29 cellular contexts compared by ENCODE assay signal in the genomic region with DNA sequence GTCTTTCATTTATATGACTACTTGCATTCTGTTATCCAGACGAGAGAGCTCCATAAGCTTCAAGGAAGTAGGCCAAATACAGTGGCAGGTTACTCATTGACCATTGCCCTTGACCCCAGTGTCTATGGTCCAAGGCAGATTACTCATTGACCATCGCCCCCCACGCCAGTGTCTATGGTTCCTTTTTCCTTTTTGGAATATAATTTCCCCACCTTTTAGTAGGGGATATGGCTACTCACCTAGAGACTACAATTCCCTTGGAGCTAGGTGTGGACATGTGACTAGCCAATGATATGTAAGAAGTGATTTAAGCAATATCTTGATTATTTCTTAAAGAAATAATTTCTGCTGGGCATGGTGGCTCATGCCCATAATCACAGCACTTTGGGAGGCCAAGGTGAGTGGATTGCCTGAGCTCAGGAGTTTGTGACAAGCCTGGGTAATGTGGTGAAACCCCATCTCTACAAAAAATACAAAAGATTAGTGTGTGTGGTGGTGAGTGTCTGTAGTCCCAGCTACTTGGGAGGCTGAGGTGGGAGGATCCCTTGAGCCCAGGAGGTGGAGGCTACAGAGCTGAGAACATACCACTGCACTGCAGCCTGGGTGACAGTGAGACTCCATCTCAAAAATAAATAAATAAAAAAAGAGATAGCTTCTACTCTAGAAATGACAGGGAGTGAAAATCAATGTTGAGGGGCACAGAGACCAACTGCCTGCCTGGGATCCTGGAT. TPM values are rescaled to one million over a fixed set of nuclear protein-coding genes. Genes with fewer than 3 reads are reported as not detected.
"Had no signal": no experiment of that assay in that cellular context is flagged by ENCODE, and none has a peak within 500 bp of the region (broad histone marks: within the 10 kb centered on the region; RNA-seq: fewer than 3 reads in every experiment).

No MANE protein-coding gene starts in this region.

- DNase-seq: activated CD4-positive, alpha-beta memory T cell treated with anti-CD3 and anti-CD28 coated beads for 36 hours; activated CD4-positive, alpha-beta T cell treated with anti-CD3 and anti-CD28 coated beads for 36 hours; activated CD4-positive, alpha-beta T cell treated with anti-CD3 and anti-CD28 coated beads, Interleukin-2, amount 10 ng/mL, durations not matched to agents 24 days and 14 days; activated CD4-positive, CD25-positive, alpha-beta regulatory T cell; activated CD4-positive, CD25-positive, alpha-beta regulatory T cell treated with anti-CD3 and anti-CD28 coated beads, Interleukin-2, amount 50 U/mL, for 72 hours; activated CD8-positive, alpha-beta memory T cell treated with anti-CD3 and anti-CD28 coated beads, Interleukin-2, amount 10 ng/mL, durations not matched to agents 7 days and 5 days; activated CD8-positive, alpha-beta memory T cell treated with anti-CD3 and anti-CD28 coated beads, Interleukin-2, amount 50 U/mL, for 4 hours; activated CD8-positive, alpha-beta T cell treated with anti-CD3 and anti-CD28 coated beads, Interleukin-2, amount 10 ng/mL, durations not matched to agents 7 days and 5 days; activated effector memory CD4-positive, alpha-beta T cell treated with anti-CD3 and anti-CD28 coated beads, Interleukin-2, amount 50 U/mL, for 16 hours; activated naive CD4-positive, alpha-beta T cell treated with anti-CD3 and anti-CD28 coated beads for 36 hours; activated naive CD8-positive, alpha-beta T cell treated with anti-CD3 and anti-CD28 coated beads for 36 hours; activated naive CD8-positive, alpha-beta T cell treated with anti-CD3 and anti-CD28 coated beads, Interleukin-2, amount 50 U/mL, for 24 hours; activated T-cell treated with anti-CD3 and anti-CD28 coated beads, Interleukin-2, amount 50 U/mL, for 1 hour; activated T-cell treated with anti-CD3 and anti-CD28 coated beads, Interleukin-2, amount 50 U/mL, for 48 hours; adrenal gland; amygdala; aorta; body of pancreas; caudate nucleus; dorsolateral prefrontal cortex; effector memory CD4-positive, alpha-beta T cell; endodermal cell; foreskin fibroblast; T-helper 1 cell; T-helper 17 cell had no signal

- H3K9me3 ChIP-seq: adrenal gland, body of pancreas had no signal

- H3K27me3 ChIP-seq: adrenal gland, body of pancreas, dorsolateral prefrontal cortex had no signal

- H3K4me1 ChIP-seq: adrenal gland, body of pancreas had no signal

- ATAC-seq: activated CD4-positive, alpha-beta T cell treated with anti-CD3 and anti-CD28 coated beads for 36 hours; activated CD8-positive, alpha-beta memory T cell treated with anti-CD3 and anti-CD28 coated beads, Interleukin-2, amount 10 ng/mL, durations not matched to agents 7 days and 5 days; activated CD8-positive, alpha-beta T cell treated with anti-CD3 and anti-CD28 coated beads, Interleukin-2, amount 10 ng/mL, durations not matched to agents 7 days and 5 days; activated naive CD8-positive, alpha-beta T cell treated with anti-CD3 and anti-CD28 coated beads, Interleukin-2, amount 50 U/mL, for 24 hours; body of pancreas; esophagus mucosa; T-helper 17 cell had no signal

- H3K36me3 ChIP-seq: adrenal gland had no signal

- H3K27ac ChIP-seq: adrenal gland, body of pancreas, dorsolateral prefrontal cortex had no signal

- FAIRE-seq: colon, frontal cortex had no signal

- H3K4me3 ChIP-seq: adrenal gland, body of pancreas, dorsolateral prefrontal cortex had no signal

RNA-seq across cellular contexts. Expression of gene SIX4, which starts 32.6 kb away (rescaled TPM):
- total RNA-seq: activated naive CD4-positive, alpha-beta T cell treated with anti-CD3 and anti-CD28 coated beads for 36 hours; T-helper 17 cell had no signal

RNA-seq across cellular contexts. Expression of gene SIX1, which starts 42.3 kb away (rescaled TPM):
- total RNA-seq: activated CD4-positive, alpha-beta memory T cell treated with anti-CD3 and anti-CD28 coated beads for 36 hours; activated CD4-positive, alpha-beta T cell treated with anti-CD3 and anti-CD28 coated beads for 36 hours; activated CD8-positive, alpha-beta memory T cell treated with anti-CD3 and anti-CD28 coated beads for 36 hours; activated CD8-positive, alpha-beta T cell treated with anti-CD3 and anti-CD28 coated beads, Interleukin-2, amount 10 ng/mL, durations not matched to agents 7 days and 5 days; activated naive CD4-positive, alpha-beta T cell treated with anti-CD3 and anti-CD28 coated beads for 36 hours; activated naive CD8-positive, alpha-beta T cell treated with anti-CD3 and anti-CD28 coated beads for 36 hours; T-helper 17 cell had no signal
